21 cellular contexts compared by ENCODE assay signal in genomic region chr4:86614896-86615295, GRCh38. TPM values are rescaled to one million over a fixed set of nuclear protein-coding genes. Genes with fewer than 3 reads are reported as not detected.
"Had no signal": no experiment of that assay in that cellular context is flagged by ENCODE, and none has a peak within 500 bp of the region (broad histone marks: within the 10 kb centered on the region; RNA-seq: fewer than 3 reads in every experiment).

No MANE protein-coding gene starts in this region.

- H3K36me3 ChIP-seq: esophagus muscularis mucosa, gastroesophageal sphincter, suprapubic skin, tibial artery, upper lobe of left lung, uterus had no signal

- H3K4me1 ChIP-seq: esophagus muscularis mucosa, gastroesophageal sphincter, tibial artery, upper lobe of left lung, uterus had no signal

- H3K4me3 ChIP-seq: esophagus muscularis mucosa, gastroesophageal sphincter, suprapubic skin, tibial artery, upper lobe of left lung, uterus had no signal

- H3K9me3 Mint-ChIP-seq: stimulated activated effector memory CD8-positive, alpha-beta T cell treated with anti-CD3 and anti-CD28 coated beads, Interleukin-12 subunit alpha, Interleukin-12 subunit beta, amount 100 ng/mL, for 72 hours had no signal

- H3K27ac Mint-ChIP-seq: immature natural killer cell; naive thymus-derived CD4-positive, alpha-beta T cell; nephron progenitor cell; stimulated activated effector memory CD8-positive, alpha-beta T cell treated with anti-CD3 and anti-CD28 coated beads, Interleukin-12 subunit alpha, Interleukin-12 subunit beta, amount 100 ng/mL, for 72 hours had no signal

- H3K27ac ChIP-seq: epithelial cell of prostate, esophagus muscularis mucosa, gastroesophageal sphincter, suprapubic skin, tibial artery, upper lobe of left lung, uterus had no signal

- H3K4me1 Mint-ChIP-seq: immature natural killer cell; naive thymus-derived CD4-positive, alpha-beta T cell; stimulated activated effector memory CD8-positive, alpha-beta T cell treated with anti-CD3 and anti-CD28 coated beads, Interleukin-12 subunit alpha, Interleukin-12 subunit beta, amount 100 ng/mL, for 72 hours had no signal

- FAIRE-seq: keratinocyte, small intestine had no signal

- H3K36me3 Mint-ChIP-seq: immature natural killer cell; naive thymus-derived CD4-positive, alpha-beta T cell; stimulated activated effector memory CD8-positive, alpha-beta T cell treated with anti-CD3 and anti-CD28 coated beads, Interleukin-12 subunit alpha, Interleukin-12 subunit beta, amount 100 ng/mL, for 72 hours had no signal

- H3K9me3 ChIP-seq: esophagus muscularis mucosa, gastroesophageal sphincter, suprapubic skin, tibial artery, upper lobe of left lung had no signal

- ATAC-seq: gastroesophageal sphincter; left lobe of liver; naive thymus-derived CD4-positive, alpha-beta T cell; right cardiac atrium; stimulated activated effector memory CD8-positive, alpha-beta T cell treated with anti-CD3 and anti-CD28 coated beads, Interleukin-12 subunit alpha, Interleukin-12 subunit beta, amount 100 ng/mL, for 72 hours; stimulated activated naive CD8-positive, alpha-beta T cell treated with anti-CD3 and anti-CD28 coated beads, Interleukin-15, Interleukin-2, amounts not matched to agents 100 U/mL and 50 U/mL, for 24 hours had no signal

- H3K4me3 Mint-ChIP-seq: immature natural killer cell; naive thymus-derived CD4-positive, alpha-beta T cell; nephron progenitor cell; stimulated activated effector memory CD8-positive, alpha-beta T cell treated with anti-CD3 and anti-CD28 coated beads, Interleukin-12 subunit alpha, Interleukin-12 subunit beta, amount 100 ng/mL, for 72 hours had no signal

- H3K27me3 ChIP-seq: esophagus muscularis mucosa, gastroesophageal sphincter, suprapubic skin, tibial artery, upper lobe of left lung, uterus had no signal

- DNase-seq: effector memory CD4-positive, alpha-beta T cell; immature natural killer cell; mammary epithelial cell; naive thymus-derived CD4-positive, alpha-beta T cell; nephron progenitor cell; posterior cingulate gyrus; right cardiac atrium; small intestine; stimulated activated CD4-positive, alpha-beta T cell treated with anti-CD3 and anti-CD28 coated beads, Interleukin-4, amount 100 ng/mL, for 1 hour; stimulated activated CD8-positive, alpha-beta memory T cell treated with anti-CD3 and anti-CD28 coated beads, Interleukin-4, amount 100 ng/mL, for 48 hours; stimulated activated naive CD8-positive, alpha-beta T cell treated with anti-CD3 and anti-CD28 coated beads, Interleukin-15, Interleukin-2, amounts not matched to agents 100 U/mL and 50 U/mL, for 24 hours; tibial artery; upper lobe of left lung; uterus had no signal

RNA-seq across cellular contexts. Expression of gene PTPN13, which starts 20.8 kb away (rescaled TPM):
- polyA plus RNA-seq: immature natural killer cell; naive thymus-derived CD4-positive, alpha-beta T cell had no signal
